Comparison of ENCODE assay signal across 8 cellular contexts in the genomic region with DNA sequence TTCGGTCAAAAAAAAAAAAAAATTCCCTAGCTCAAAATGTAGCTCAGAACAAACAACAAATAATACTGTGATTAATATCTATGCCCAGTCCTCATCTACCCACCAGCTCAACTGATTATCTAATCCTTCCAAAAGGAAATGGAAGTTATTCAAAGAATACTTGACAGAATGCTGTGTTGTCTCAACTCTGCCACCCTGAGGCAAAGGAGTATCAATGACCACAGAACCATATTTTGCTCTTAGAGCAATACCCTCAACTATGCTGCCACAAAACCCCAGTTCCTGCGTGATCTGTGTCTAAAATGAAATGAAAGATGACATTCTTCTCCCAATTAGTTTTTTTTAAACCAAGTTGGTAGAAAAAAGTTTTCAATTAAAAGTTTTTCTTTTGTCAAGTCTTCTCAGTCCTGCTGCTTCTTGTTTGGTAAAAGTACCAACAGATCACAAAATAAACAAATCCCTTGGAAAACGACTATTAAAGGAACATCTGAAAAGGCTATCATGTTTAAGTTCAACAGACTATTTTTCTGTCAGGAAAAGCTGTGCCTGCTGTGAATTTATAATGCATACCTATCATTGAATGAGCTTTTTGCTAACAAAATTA.
A peak's percentile ranks its signal among the peaks of the same experiment; 100 is the strongest.
DNase-seq lines count a peak whose midpoint lies in the region; ATAC-seq and TF ChIP-seq lines count a peak whose summit lies in the region.

No MANE protein-coding gene starts in this region.

- ATAC-seq in HG03565 (IDR thresholded peaks at IDR 0.05; ENCODE audit: unreplicated experiment) (peak; percentile 40), HG02759 (IDR thresholded peaks at IDR 0.05; ENCODE audit: unreplicated experiment) (no peak), GM21576 (IDR thresholded peaks at IDR 0.05; ENCODE audit: unreplicated experiment) (no peak), GM21786 (IDR thresholded peaks at IDR 0.05; ENCODE audit: unreplicated experiment) (no peak)

- H3K4me3 ChIP-seq in fibroblast of pulmonary artery (replicated peaks; ENCODE audit: low read depth, low read length) = no peak overlapping the region

- peak; percentile 62 for TF ChIP-seq CTCF in fibroblast of pulmonary artery (IDR thresholded peaks at IDR 0.05; ENCODE audit: low read length, missing control alignments)

- DNase-seq in DMS79 (lab: John Stamatoyannopoulos, UW) (peak; percentile 44), SW480 (ENCODE audit: low spot score) (peak; percentile 31), fibroblast of pulmonary artery (ENCODE audit: low read depth) (peak; percentile 63), pons (ENCODE audit: low spot score) (peak; percentile 62)
